In the genomic region with DNA sequence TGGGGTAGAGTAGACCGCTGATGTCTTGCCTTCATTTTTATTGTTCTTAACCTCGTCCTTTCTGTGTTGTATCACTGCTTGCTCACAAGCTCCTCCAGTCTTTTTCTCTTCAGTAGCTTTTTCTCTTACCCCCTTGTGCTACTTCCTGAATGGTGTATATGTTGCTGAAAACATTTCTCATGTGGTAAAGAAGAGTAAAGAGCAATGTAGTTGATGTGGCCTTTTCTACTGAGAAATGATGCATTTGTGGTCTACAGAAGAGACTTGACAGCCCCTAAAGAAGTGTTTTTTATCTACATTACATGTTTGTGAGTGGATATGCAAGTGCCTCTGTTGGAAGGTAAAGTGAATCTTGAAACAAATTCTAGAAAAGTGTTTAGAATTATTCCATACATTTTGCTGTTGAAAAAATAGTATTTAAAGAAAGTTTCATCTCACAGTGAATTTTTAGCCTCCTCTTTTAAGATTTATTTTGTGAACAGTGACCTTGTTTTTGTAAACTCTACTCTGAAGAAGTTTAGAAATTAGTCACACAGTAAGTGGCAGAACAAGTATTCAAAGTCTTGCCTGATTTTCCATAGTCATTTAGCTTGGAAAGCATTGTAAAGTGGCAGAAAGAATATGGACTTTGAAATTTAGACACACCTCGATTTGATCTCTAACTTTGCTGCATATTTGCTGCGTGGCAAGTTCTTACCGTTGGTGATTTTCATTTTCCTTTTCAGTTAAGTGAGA, we compare ENCODE assay signal across 8 cellular contexts. TPM values are rescaled to one million over a fixed set of nuclear protein-coding genes. Genes with fewer than 3 reads are reported as not detected.
DNase-seq lines count a peak whose midpoint lies in the region; ATAC-seq and TF ChIP-seq lines count a peak whose summit lies in the region.

No MANE protein-coding gene starts in this region.

- peak overlapping the region; percentile 62 for H3K4me2 ChIP-seq in hepatocyte

- peaks cover 6% of the 10 kb centered on the region for H3K4me1 Mint-ChIP-seq in endothelial cell (ENCODE audit: unreplicated experiment)

- H3K27me3 Mint-ChIP-seq in endothelial cell (ENCODE audit: unreplicated experiment) = peaks cover 3% of the 10 kb centered on the region

- no peak overlapping the region for H2AFZ ChIP-seq in hepatocyte

- WGBS in hepatocyte (ENCODE audit: low lambda C conversion rate, missing lambda C conversion rate) = 41% methylated on average over 5 of the region's 5 CpGs

- no peak overlapping the region for H3K27ac Mint-ChIP-seq in endothelial cell (ENCODE audit: unreplicated experiment)

- no peaks in the 10 kb centered on the region for H3K9me3 ChIP-seq in hepatocyte (ENCODE audit: low read depth)

- TF ChIP-seq CTCF in hepatocyte (IDR thresholded peaks at IDR 0.05; ENCODE audit: poor library complexity) = no peak
- TF ChIP-seq CTCF in endothelial cell (IDR thresholded peaks at IDR 0.05; ENCODE audit: unreplicated experiment) = no peak

- no peaks in the 10 kb centered on the region for H3K9me2 ChIP-seq in hepatocyte (replicated peaks; ENCODE audit: insufficient read depth)

- peaks cover 79% of the 10 kb centered on the region for H3K79me2 ChIP-seq in hepatocyte

- no peaks in the 10 kb centered on the region for H3K27me3 ChIP-seq in hepatocyte

- peaks cover 11% of the 10 kb centered on the region for H3K4me1 ChIP-seq in hepatocyte (ENCODE audit: insufficient read depth)

- no peak overlapping the region for H3K4me3 ChIP-seq in hepatocyte

- peak; percentile 46 for ATAC-seq in GM21423 (IDR thresholded peaks at IDR 0.05; ENCODE audit: unreplicated experiment)

- H3K27ac ChIP-seq in hepatocyte = peak overlapping the region; percentile 86

- DNase-seq in CD1c-positive myeloid dendritic cell (ENCODE audit: extremely low spot score) (peak; percentile 50), NAMALWA (ENCODE audit: low spot score) (peak; percentile 59), hepatocyte (ENCODE audit: low spot score) (peak; percentile 29), COLO829 (ENCODE audit: low spot score) (no peak), amniotic stem cell (lab: John Stamatoyannopoulos, UW) (no peak), endothelial cell (ENCODE audit: low spot score) (no peak), AG08396 (ENCODE audit: low spot score) (no peak)

- H3K36me3 Mint-ChIP-seq in endothelial cell (ENCODE audit: low read depth, unreplicated experiment) = no peaks in the 10 kb centered on the region

- no peaks in the 10 kb centered on the region for H4K20me1 ChIP-seq in hepatocyte (ENCODE audit: insufficient read depth, poor library complexity, severe bottlenecking)

- H3K9me3 Mint-ChIP-seq in endothelial cell (ENCODE audit: unreplicated experiment) = no peaks in the 10 kb centered on the region

- H3K4me3 Mint-ChIP-seq in endothelial cell (ENCODE audit: unreplicated experiment) = no peak overlapping the region

- H3K36me3 ChIP-seq in hepatocyte (replicated peaks; ENCODE audit: insufficient read depth, low read depth) = no peaks in the 10 kb centered on the region

RNA-seq across cellular contexts. Expression of gene CDC42SE2, which starts 17.4 kb away (rescaled TPM):
- 45.4 and 51.5 TPM in 2 replicates for total RNA-seq in hepatocyte
- polyA plus RNA-seq in hepatocyte = 21.9 and 27.2 TPM in 2 replicates
- 22.2 TPM for total RNA-seq in endothelial cell (ENCODE audit: unreplicated experiment)

Comparison
In these comparisons a context has a peak if more than half of its experiments do, and no peak if none do; other contexts are left out.
1. DNase-seq: peak in CD1c-positive myeloid dendritic cell (single experiment), NAMALWA (single experiment) and hepatocyte (single experiment); none in COLO829 (single experiment), amniotic stem cell (single experiment), endothelial cell (single experiment) and AG08396 (single experiment).